Comparison of ENCODE assay signal across 30 cellular contexts in the genomic region with DNA sequence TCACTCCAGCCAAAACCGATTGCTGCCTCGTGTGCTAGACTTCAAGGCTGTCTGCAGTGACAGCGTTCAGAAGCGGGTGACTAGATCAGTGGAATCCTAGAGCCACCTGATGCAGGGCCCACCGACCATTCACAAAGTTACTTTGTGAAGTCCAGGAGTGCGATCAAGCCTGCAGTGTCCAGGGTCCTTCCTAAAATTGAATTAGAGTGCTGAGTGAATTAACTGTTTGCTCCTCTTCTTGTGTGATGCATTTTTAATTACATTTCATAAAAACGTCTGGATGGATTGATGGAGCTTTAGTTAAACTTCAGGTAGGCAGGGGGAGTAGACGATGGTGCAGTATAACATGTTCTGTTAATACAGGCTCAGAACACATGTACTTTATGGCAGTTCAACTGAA. TPM values are rescaled to one million over a fixed set of nuclear protein-coding genes. Genes with fewer than 3 reads are reported as not detected.
"Had no signal": no experiment of that assay in that cellular context is flagged by ENCODE, and none has a peak within 500 bp of the region (broad histone marks: within the 10 kb centered on the region; RNA-seq: fewer than 3 reads in every experiment).

No MANE protein-coding gene starts in this region.

- H3K36me3 Mint-ChIP-seq: activated naive CD4-positive, alpha-beta T cell treated with anti-CD3 and anti-CD28 coated beads, Interleukin-2, amount 50 U/mL, for 72 hours had no signal

- H3K9me3 ChIP-seq: ascending aorta, body of pancreas had no signal

- H3K27ac Mint-ChIP-seq: activated CD8-positive, alpha-beta T cell treated with anti-CD3 and anti-CD28 coated beads for 36 hours; activated naive CD4-positive, alpha-beta T cell treated with anti-CD3 and anti-CD28 coated beads, Interleukin-2, amount 50 U/mL, for 72 hours; T-helper 17 cell had no signal

- ATAC-seq: activated CD8-positive, alpha-beta T cell treated with anti-CD3 and anti-CD28 coated beads for 36 hours; activated naive CD8-positive, alpha-beta T cell treated with anti-CD3 and anti-CD28 coated beads, Interleukin-2, amount 50 U/mL, for 24 hours; body of pancreas; Panc1; Right ventricle myocardium inferior; T-helper 17 cell had no signal

- H3K9me3 Mint-ChIP-seq: activated CD8-positive, alpha-beta T cell treated with anti-CD3 and anti-CD28 coated beads for 36 hours; activated naive CD4-positive, alpha-beta T cell treated with anti-CD3 and anti-CD28 coated beads, Interleukin-2, amount 50 U/mL, for 72 hours; activated naive CD8-positive, alpha-beta T cell treated with anti-CD3 and anti-CD28 coated beads, Interleukin-2, amount 50 U/mL, for 24 hours; activated T-helper 1 cell treated with anti-CD3 and anti-CD28 coated beads, Interleukin-12 subunit alpha, Interleukin-12 subunit beta, Interleukin-2, Interleukin-4 antibody, amounts not matched to agents 30 ng/mL and 10 ng/mL and 1 ng/mL, durations not matched to agents 14 hours and 24 hours and 36 hours had no signal

- H3K27me3 ChIP-seq: ascending aorta, body of pancreas had no signal

- H3K4me3 ChIP-seq: ascending aorta, body of pancreas had no signal

- H3K27ac ChIP-seq: ascending aorta, body of pancreas had no signal

- H3K36me3 ChIP-seq: ascending aorta had no signal

- H3K27me3 Mint-ChIP-seq: activated CD8-positive, alpha-beta T cell treated with anti-CD3 and anti-CD28 coated beads for 36 hours; activated naive CD8-positive, alpha-beta T cell treated with anti-CD3 and anti-CD28 coated beads, Interleukin-2, amount 50 U/mL, for 24 hours; T-helper 17 cell had no signal

- H3K4me3 Mint-ChIP-seq: activated CD8-positive, alpha-beta T cell treated with anti-CD3 and anti-CD28 coated beads for 36 hours; activated naive CD8-positive, alpha-beta T cell treated with anti-CD3 and anti-CD28 coated beads, Interleukin-2, amount 50 U/mL, for 24 hours; activated T-helper 1 cell treated with anti-CD3 and anti-CD28 coated beads, Interleukin-12 subunit alpha, Interleukin-12 subunit beta, Interleukin-2, Interleukin-4 antibody, amounts not matched to agents 30 ng/mL and 10 ng/mL and 1 ng/mL, durations not matched to agents 14 hours and 24 hours and 36 hours; T-helper 17 cell had no signal

- DNase-seq: activated CD4-positive, alpha-beta T cell treated with anti-CD3 and anti-CD28 coated beads, Interleukin-2, amount 50 U/mL, for 1 hour; activated CD4-positive, CD25-positive, alpha-beta regulatory T cell; activated CD8-positive, alpha-beta memory T cell treated with anti-CD3 and anti-CD28 coated beads, Interleukin-2, amount 50 U/mL, for 4 hours; activated CD8-positive, alpha-beta T cell treated with anti-CD3 and anti-CD28 coated beads for 36 hours; activated effector memory CD4-positive, alpha-beta T cell treated with anti-CD3 and anti-CD28 coated beads, Interleukin-2, amount 50 U/mL, for 16 hours; activated naive CD4-positive, alpha-beta T cell treated with Interleukin-2 at 50 U/mL for 16 hours; activated naive CD8-positive, alpha-beta T cell treated with anti-CD3 and anti-CD28 coated beads, Interleukin-2, amount 50 U/mL, for 24 hours; amniotic stem cell; body of pancreas; IMR-90; Kasumi-1; KBM-7; NCI-H1105 treated with DMSO at 0.1 percent for 48 hours; NCI-H146; NCI-H187 treated with DMSO at 0.1 percent for 48 hours; NCI-H2171; NCI-H2227 treated with DMSO at 0.1 percent for 48 hours; NCI-H526; NCI-H774; NK-92 treated with Interleukin-12 subunit alpha and Interleukin-12 subunit beta, amount 100 ng/mL, for 24 hours; OCI-M1; RPMI8226; T-helper 17 cell; T-helper 9 cell had no signal

RNA-seq across cellular contexts. Expression of gene PCARE, which starts 13.8 kb away (rescaled TPM):
- total RNA-seq: activated CD8-positive, alpha-beta T cell treated with anti-CD3 and anti-CD28 coated beads for 36 hours; activated naive CD4-positive, alpha-beta T cell treated with anti-CD3 and anti-CD28 coated beads, Interleukin-2, amount 50 U/mL, for 72 hours; activated T-helper 1 cell treated with anti-CD3 and anti-CD28 coated beads, Interleukin-12 subunit alpha, Interleukin-12 subunit beta, Interleukin-2, Interleukin-4 antibody, amounts not matched to agents 30 ng/mL and 10 ng/mL and 1 ng/mL, durations not matched to agents 14 hours and 24 hours and 36 hours; ascending aorta; body of pancreas; IMR-90; NCI-H460; T-helper 17 cell had no signal
- polyA plus RNA-seq: IMR-90 had no signal
